Comparison of ENCODE assay signal across 18 cellular contexts in the genomic region with DNA sequence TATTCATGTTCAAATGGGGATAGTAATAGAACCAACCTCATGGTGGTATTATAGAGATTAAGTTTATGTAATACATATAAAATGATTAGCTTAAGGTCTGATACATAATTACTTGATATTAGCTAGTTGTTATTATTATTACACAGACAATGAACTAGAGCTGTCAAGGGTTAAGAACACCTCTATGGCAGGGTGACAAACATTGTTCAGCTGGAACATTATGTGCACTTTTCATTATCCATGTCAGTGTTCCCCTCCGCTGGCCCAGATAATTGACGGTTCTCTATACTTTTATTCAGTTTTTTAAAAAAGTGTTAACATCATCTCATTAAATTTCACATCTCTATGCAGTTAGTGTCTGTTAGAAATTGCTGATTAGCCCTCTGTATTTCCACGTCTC.
DNase-seq lines count a peak whose midpoint lies in the region; ATAC-seq and TF ChIP-seq lines count a peak whose summit lies in the region.
"Had no signal": no experiment of that assay in that cellular context is flagged by ENCODE, and none has a peak within 500 bp of the region (broad histone marks: within the 10 kb centered on the region; RNA-seq: fewer than 3 reads in every experiment).

No MANE protein-coding gene starts in this region.

- no peak overlapping the region for H3K27ac ChIP-seq in right cardiac atrium (ENCODE audit: low read length)
- peak overlapping the region; percentile 82 for H3K27ac ChIP-seq in OCI-LY7 (ENCODE audit: low read depth, low read length, poor library complexity, severe bottlenecking)
- H3K27ac ChIP-seq: GM23248 had no signal

- peak overlapping the region; percentile 84 for H3K4me2 ChIP-seq in OCI-LY7 (ENCODE audit: low read length)

- no peaks in the 10 kb centered on the region for H3K9me2 ChIP-seq in OCI-LY7 (ENCODE audit: insufficient read depth, low read length)

- WGBS in right cardiac atrium: 65% methylated on average over 3 of the region's 3 CpGs

- no peaks in the 10 kb centered on the region for H3K9me3 ChIP-seq in right cardiac atrium (ENCODE audit: control insufficient read depth, low read length)
- H3K9me3 ChIP-seq in OCI-LY7 (ENCODE audit: low read length): peaks cover 14% of the 10 kb centered on the region
- H3K9me3 ChIP-seq: HAP-1, Peyer's patch had no signal

- H4K20me1 ChIP-seq in OCI-LY7 (ENCODE audit: insufficient read depth, low read length): no peaks in the 10 kb centered on the region

- BruUV-seq in OCI-LY7 (replicated peaks; lab: Mats Ljungman, UMichigan): no TSS peak

- H3K4me3 ChIP-seq in right cardiac atrium (ENCODE audit: low read length): no peak overlapping the region
- H3K4me3 ChIP-seq in OCI-LY7 (ENCODE audit: low read depth, low read length, poor library complexity, severe bottlenecking): peak overlapping the region; percentile 4
- H3K4me3 ChIP-seq: GM23248, HAP-1, Peyer's patch had no signal

- H3K27me3 ChIP-seq in right cardiac atrium (ENCODE audit: control insufficient read depth, insufficient read depth): no peaks in the 10 kb centered on the region
- H3K27me3 ChIP-seq: Peyer's patch had no signal

- intact Hi-C loops in left ventricle myocardium superior (cut with micrococcal nuclease): no loop called here
- intact Hi-C loops in right cardiac atrium (cut with DNase I): no loop called here
- intact Hi-C loops in OCI-LY7 (cut with micrococcal nuclease; ENCODE audit: unreplicated experiment): no loop called here

- H3K4me1 ChIP-seq in right cardiac atrium (ENCODE audit: control insufficient read depth, insufficient read depth, low read length): no peaks in the 10 kb centered on the region
- peaks cover 65% of the 10 kb centered on the region for H3K4me1 ChIP-seq in OCI-LY7 (ENCODE audit: insufficient read depth, low read length, poor library complexity, severe bottlenecking)
- H3K4me1 ChIP-seq: HAP-1 had no signal

- peaks cover 92% of the 10 kb centered on the region for H3K79me2 ChIP-seq in OCI-LY7 (ENCODE audit: insufficient read depth, low read depth, low read length)

- H2AFZ ChIP-seq in OCI-LY7 (ENCODE audit: low read length): no peak overlapping the region
- H2AFZ ChIP-seq: GM23248 had no signal

- POLR2A ChIA-PET in OCI-LY7 (lab: Charles Lee): interaction anchor here (0.6 to 2.8 kb wide), 8 partner anchors 9 to 104 kb away, joined by 3 to 13 read pairs (median 6); no protein-coding TSS in a partner anchor

- DNase-seq in left ventricle myocardium superior (no peak), right cardiac atrium (no peak), NCI-H1105 treated with DMSO at 0.1 percent for 48 hours (lab: John Stamatoyannopoulos, UW) (peak; percentile 42), OCI-LY7 (ENCODE audit: low spot score) (no peak), SKM-1 (lab: John Stamatoyannopoulos, UW; ENCODE audit: unreplicated experiment) (no peak), NCI-H128 (lab: John Stamatoyannopoulos, UW; ENCODE audit: unreplicated experiment) (no peak)
- DNase-seq: C1 segment of cervical spinal cord; CD8-positive, alpha-beta memory T cell; DMS53; GM23248; IMR-90; NCI-H1436; NCI-H2029 treated with DMSO at 0.1 percent for 48 hours; NCI-H510A; Peyer's patch had no signal

- TF ChIP-seq CTCF in OCI-LY7 (conservative IDR thresholded peaks at IDR 0.05; ENCODE audit: low read length): no peak

- H3K36me3 ChIP-seq in OCI-LY7 (ENCODE audit: insufficient read depth, low read length): peaks cover 55% of the 10 kb centered on the region
- H3K36me3 ChIP-seq: HAP-1, Peyer's patch had no signal

- CTCF ChIA-PET in OCI-LY7 (lab: Charles Lee; ENCODE audit: unreplicated experiment): interaction anchor here (1.4 kb wide), 1 partner anchor 30 kb away, joined by 5 read pairs; no protein-coding TSS in a partner anchor

- ATAC-seq in left ventricle myocardium superior (peak; percentile 67), right cardiac atrium (no peak), GM19324 (IDR thresholded peaks at IDR 0.05; ENCODE audit: low FRiP score, unreplicated experiment) (no peak), HG02970 (IDR thresholded peaks at IDR 0.05; ENCODE audit: low FRiP score, unreplicated experiment) (no peak)
